22 cellular contexts compared by ENCODE assay signal in the genomic region with DNA sequence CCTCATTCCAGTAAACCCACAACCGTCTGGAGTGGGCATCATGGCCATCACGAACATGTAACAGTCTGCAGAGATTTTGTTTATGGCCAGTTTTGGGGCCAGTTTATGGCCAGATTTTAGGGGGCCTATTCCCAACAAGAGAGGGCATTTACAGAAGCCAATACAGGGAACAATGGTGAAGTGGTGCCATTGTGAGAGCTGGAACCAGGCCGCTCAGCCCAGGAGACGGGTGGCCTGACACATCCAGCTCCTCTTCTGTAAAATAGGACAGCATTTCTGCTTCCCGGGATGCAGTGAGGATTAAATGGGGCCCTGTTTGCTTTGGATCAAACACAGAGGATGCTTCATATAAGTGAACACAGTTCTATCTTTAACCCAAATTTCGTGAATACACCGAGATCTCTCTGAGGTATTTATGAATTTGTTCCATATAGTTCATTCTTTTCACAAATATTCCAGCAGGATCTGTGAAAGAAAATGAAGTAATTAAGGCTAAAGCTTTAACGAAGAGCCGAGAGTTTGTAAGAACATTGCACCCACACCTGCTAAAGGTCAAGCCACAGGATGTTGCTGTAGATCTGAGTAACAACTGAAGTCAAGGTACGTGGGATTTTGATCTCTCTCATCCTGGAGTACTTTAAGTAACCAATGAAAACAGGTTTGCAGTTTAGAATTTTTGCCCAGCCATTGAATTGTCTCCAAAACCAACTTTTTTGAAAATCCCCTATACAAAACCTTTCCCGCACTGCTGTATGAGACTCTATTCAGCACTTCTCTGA. TPM values are rescaled to one million over a fixed set of nuclear protein-coding genes. Genes with fewer than 3 reads are reported as not detected.
DNase-seq lines count a peak whose midpoint lies in the region; ATAC-seq, FAIRE-seq and TF ChIP-seq lines count a peak whose summit lies in the region.
"Had no signal": no experiment of that assay in that cellular context is flagged by ENCODE, and none has a peak within 500 bp of the region (broad histone marks: within the 10 kb centered on the region; RNA-seq: fewer than 3 reads in every experiment).

No MANE protein-coding gene starts in this region.

- POLR2A ChIA-PET in HepG2 (lab: Yijun Ruan, JAX), result no interaction called here

- peaks cover 0 to 2% of the 10 kb centered on the region in 2 donors for H3K9me3 Mint-ChIP-seq in activated T-cell treated with anti-CD3 and anti-CD28 coated beads, Interleukin-2, amount 50 U/mL, for 72 hours

- 16% methylated on average over 11 of the region's 11 CpGs for WGBS in HepG2 (ENCODE audit: low lambda C conversion rate)

- no peak overlapping the region for H3K4me2 ChIP-seq in HepG2 (ENCODE audit: low read depth, low read length)

- no peaks in the 10 kb centered on the region for H3K27me3 Mint-ChIP-seq in activated T-cell treated with anti-CD3 and anti-CD28 coated beads, Interleukin-2, amount 50 U/mL, for 72 hours (ENCODE audit: low read depth)

- no peak overlapping the region for H3K9ac ChIP-seq in HepG2 (ENCODE audit: insufficient read depth, low read depth, low read length)

- peak overlapping the region; percentile 96 for H3K27ac Mint-ChIP-seq in activated T-cell treated with anti-CD3 and anti-CD28 coated beads, Interleukin-2, amount 50 U/mL, for 72 hours

- peak overlapping the region; percentile 76 to 87 for H3K4me3 Mint-ChIP-seq in activated T-cell treated with anti-CD3 and anti-CD28 coated beads, Interleukin-2, amount 50 U/mL, for 72 hours

- H3K27me3 ChIP-seq in HepG2 (ENCODE audit: control insufficient read depth in 1 of 2, insufficient read depth in 2 of 2, low read length in 2 of 2), result peaks cover 0 to 22% of the 10 kb centered on the region in 2 experiments; a peak in 1 of 5 replicates

- peaks cover 100% of the 10 kb centered on the region for H3K4me1 Mint-ChIP-seq in activated T-cell treated with anti-CD3 and anti-CD28 coated beads, Interleukin-2, amount 50 U/mL, for 72 hours (ENCODE audit: low read depth)

- DNase-seq in activated CD8-positive, alpha-beta memory T cell treated with anti-CD3 and anti-CD28 coated beads, Interleukin-2, amount 50 U/mL, for 4 hours, result peak; percentile 42
- DNase-seq in activated CD8-positive, alpha-beta memory T cell treated with anti-CD3 and anti-CD28 coated beads for 24 hours, result no peak
- DNase-seq in activated T-cell treated with anti-CD3 and anti-CD28 coated beads, Interleukin-2, amount 50 U/mL, for 72 hours, result no peak
- peak; percentile 87 for DNase-seq in globus pallidus (ENCODE audit: low spot score)
- DNase-seq in stimulated activated naive CD8-positive, alpha-beta T cell treated with anti-CD3 and anti-CD28 coated beads, Interleukin-15, Interleukin-2, amounts not matched to agents 100 U/mL and 50 U/mL, for 24 hours, result no peak
- no peak for DNase-seq in NCI-H2107 treated with DMSO at 0.1 percent for 48 hours (lab: John Stamatoyannopoulos, UW; ENCODE audit: unreplicated experiment)
- no peak for DNase-seq in HepG2 (ENCODE audit: low spot score)
- DNase-seq: adrenal gland; COR-L47; GOT3; NCI-H1694 treated with DMSO at 0.1 percent for 48 hours; NCI-H510A; SHP77 treated with DMSO at 0.1 percent for 48 hours; stimulated activated CD4-positive, alpha-beta T cell treated with anti-CD3 and anti-CD28 coated beads, Interleukin-4, amount 100 ng/mL, for 1 hour had no signal

- in situ Hi-C loops in HepG2 (cut with HindIII; ENCODE audit: extremely low pct_ligation_motif_present, low pct_unique_long_range_greater_than_20kb), result no loop called here

- H3K4me1 ChIP-seq in HepG2 (ENCODE audit: insufficient read depth, low read length), result no peaks in the 10 kb centered on the region
- H3K4me1 ChIP-seq: adrenal gland had no signal

- TF ChIP-seq RAD21 in HepG2 (CRISPR knock-in tag; IDR thresholded peaks at IDR 0.05), result no peak

- TF ChIP-seq EP300 in HepG2 (IDR thresholded peaks at IDR 0.05; ENCODE audit: low read depth in 2 of 2, low read length in 2 of 2) (no peak), HepG2 (CRISPR knock-in tag; IDR thresholded peaks at IDR 0.05; ENCODE audit: borderline replicate concordance) (no peak)

- no peak for TF ChIP-seq POLR2A in HepG2 (IDR thresholded peaks at IDR 0.05; ENCODE audit: insufficient read depth in 1 of 2, low read depth in 2 of 2, low read length in 2 of 2)

- no peak for TF ChIP-seq CTCF in HepG2 (CRISPR knock-in tag; IDR thresholded peaks at IDR 0.05)

- BruUV-seq in HepG2 (replicated peaks; lab: Mats Ljungman, UMichigan), result no TSS peak

- no peaks in the 10 kb centered on the region for H3K79me2 ChIP-seq in HepG2 (ENCODE audit: insufficient read depth, low read length)

- intact Hi-C loops in HepG2 (cut with micrococcal nuclease; ENCODE audit: unreplicated experiment), result no loop called here

- no peak overlapping the region for H2AFZ ChIP-seq in HepG2 (ENCODE audit: low read length)

- no peaks in the 10 kb centered on the region for H3K36me3 ChIP-seq in HepG2 (replicated peaks in 1 of 2; ENCODE audit: control insufficient read depth in 1 of 2, insufficient read depth in 2 of 2, low read length in 2 of 2)
- H3K36me3 ChIP-seq: adrenal gland, neutrophil had no signal

- H3K27ac ChIP-seq in HepG2 (ENCODE audit: extremely low read length, insufficient read depth, low read length), result no peak overlapping the region
- H3K27ac ChIP-seq: adrenal gland, neutrophil had no signal

- no peak for FAIRE-seq in HepG2 (lab: Jason Lieb, UNC)
- FAIRE-seq: colon, HTR-8/SVneo, keratinocyte had no signal

- CTCF ChIA-PET in HepG2 (lab: Yijun Ruan, JAX; ENCODE audit: low intra/inter-chr PET ratio, low total read pairs), result no interaction called here

- peak; percentile 71 to 78 for ATAC-seq in activated T-cell treated with anti-CD3 and anti-CD28 coated beads, Interleukin-2, amount 50 U/mL, for 72 hours (replicated peaks in 1 of 2)
- peak; percentile 66 for ATAC-seq in stimulated activated naive CD8-positive, alpha-beta T cell treated with anti-CD3 and anti-CD28 coated beads, Interleukin-15, Interleukin-2, amounts not matched to agents 100 U/mL and 50 U/mL, for 24 hours
- ATAC-seq in HG03378 (IDR thresholded peaks at IDR 0.05; ENCODE audit: unreplicated experiment) (no peak), HepG2 (no peak)

- H3K9me3 ChIP-seq in HepG2 (ENCODE audit: low read length), result no peaks in the 10 kb centered on the region
- H3K9me3 ChIP-seq: adrenal gland, neutrophil had no signal

- no peak overlapping the region for H3K4me3 ChIP-seq in HepG2 (replicated peaks in 1 of 3; ENCODE audit: insufficient read depth in 1 of 3, low read depth in 2 of 3, low read length in 3 of 3)
- H3K4me3 ChIP-seq: adrenal gland had no signal

- H3K36me3 Mint-ChIP-seq in activated T-cell treated with anti-CD3 and anti-CD28 coated beads, Interleukin-2, amount 50 U/mL, for 72 hours (ENCODE audit: insufficient read depth in 2 of 2), result peaks cover 15 to 25% of the 10 kb centered on the region in 2 donors

- H4K20me1 ChIP-seq in HepG2 (ENCODE audit: insufficient read depth, low read length), result no peaks in the 10 kb centered on the region

RNA-seq across cellular contexts. Expression of gene SIRPG, which starts 14.5 kb away (rescaled TPM):
- 10 to 100 TPM; 37.0 to 55.4 TPM for total RNA-seq in activated T-cell treated with anti-CD3 and anti-CD28 coated beads, Interleukin-2, amount 50 U/mL, for 72 hours
- total RNA-seq in HepG2 (2016; rRNA removed; fragmentation: Illumina TruSeq; extraction: Trizol), result not detected in 2 replicates
- not detected in 2 replicates for total RNA-seq in HepG2 (2016; cell fraction: cytosol; rRNA removed; fragmentation: Illumina TruSeq; extraction: Trizol; ENCODE audit: low read depth)
- not detected in 2 replicates for total RNA-seq in HepG2 (2016; cell fraction: insoluble cytoplasmic fraction; rRNA removed; fragmentation: Illumina TruSeq; extraction: Trizol)
- not detected in 2 replicates for total RNA-seq in HepG2 (2016; cell fraction: membrane; rRNA removed; fragmentation: Illumina TruSeq; extraction: Trizol)
- total RNA-seq in HepG2 (2016; cell fraction: nucleus; rRNA removed; fragmentation: Illumina TruSeq; extraction: Trizol), result not detected in 2 replicates
- not detected in 2 replicates for polyA plus RNA-seq in HepG2 (2011; rRNA removed)
- not detected in 2 replicates for polyA plus RNA-seq in HepG2 (2011; cell fraction: cytosol; rRNA removed)
- not detected in 2 replicates for polyA plus RNA-seq in HepG2 (2011; cell fraction: nucleus; rRNA removed)
- polyA plus RNA-seq in HepG2 (2012), result not detected in 2 replicates
- polyA plus RNA-seq in HepG2 (2016; cell fraction: cytosol; fragmentation: Illumina TruSeq; extraction: Trizol; ENCODE audit: low read depth), result not detected in 2 replicates
- polyA plus RNA-seq in HepG2 (2016; cell fraction: insoluble cytoplasmic fraction; fragmentation: Illumina TruSeq; extraction: Trizol; ENCODE audit: low read depth), result not detected in 2 replicates
- polyA plus RNA-seq in HepG2 (2016; cell fraction: membrane; fragmentation: Illumina TruSeq; extraction: Trizol; ENCODE audit: low read depth), result not detected in 2 replicates
- polyA plus RNA-seq in HepG2 (2016; cell fraction: nucleus; fragmentation: Illumina TruSeq; extraction: Trizol; ENCODE audit: insufficient read depth, low read depth), result not detected in 2 replicates
- not detected in 2 replicates for polyA minus RNA-seq in HepG2 (2011; rRNA and poly(A)+ RNA removed; ENCODE audit: low replicate concordance)
- polyA minus RNA-seq in HepG2 (2011; cell fraction: cytosol; rRNA and poly(A)+ RNA removed), result not detected in 2 replicates
- polyA minus RNA-seq in HepG2 (2011; cell fraction: nucleus; rRNA and poly(A)+ RNA removed), result not detected in 2 replicates
- total RNA-seq: A673, epithelial cell of proximal tubule, mesenteric fat pad had no signal
- polyA plus RNA-seq: keratinocyte had no signal

RNA-seq across cellular contexts. Expression of gene SIRPB1, which starts 52.3 kb away (rescaled TPM):
- total RNA-seq in activated T-cell treated with anti-CD3 and anti-CD28 coated beads, Interleukin-2, amount 50 U/mL, for 72 hours, result 1 to 10 TPM in 1 of 2 donors, under 1 TPM in 1; 0.91 to 1.6 TPM
- 0.98 and 1.4 TPM in 2 replicates for total RNA-seq in HepG2 (2016; rRNA removed; fragmentation: Illumina TruSeq; extraction: Trizol)
- total RNA-seq in HepG2 (2016; cell fraction: cytosol; rRNA removed; fragmentation: Illumina TruSeq; extraction: Trizol; ENCODE audit: low read depth), result 0.51 and 0.71 TPM in 2 replicates
- total RNA-seq in HepG2 (2016; cell fraction: insoluble cytoplasmic fraction; rRNA removed; fragmentation: Illumina TruSeq; extraction: Trizol), result 0.61 and 0.85 TPM in 2 replicates
- 2.2 and 2.6 TPM in 2 replicates for total RNA-seq in HepG2 (2016; cell fraction: membrane; rRNA removed; fragmentation: Illumina TruSeq; extraction: Trizol)
- total RNA-seq in HepG2 (2016; cell fraction: nucleus; rRNA removed; fragmentation: Illumina TruSeq; extraction: Trizol), result 0.40 and 0.69 TPM in 2 replicates
- 0.41 and 0.46 TPM in 2 replicates for polyA plus RNA-seq in HepG2 (2011; rRNA removed)
- 0.15 and 0.32 TPM in 2 replicates for polyA plus RNA-seq in HepG2 (2011; cell fraction: cytosol; rRNA removed)
- 0.52 and 0.58 TPM in 2 replicates for polyA plus RNA-seq in HepG2 (2011; cell fraction: nucleus; rRNA removed)
- polyA plus RNA-seq in HepG2 (2012), result 0.28 TPM in 1 of 2 replicates, not detected in the other
- 1.4 and 1.6 TPM in 2 replicates for polyA plus RNA-seq in HepG2 (2016; cell fraction: cytosol; fragmentation: Illumina TruSeq; extraction: Trizol; ENCODE audit: low read depth)
- 1.2 and 2.0 TPM in 2 replicates for polyA plus RNA-seq in HepG2 (2016; cell fraction: insoluble cytoplasmic fraction; fragmentation: Illumina TruSeq; extraction: Trizol; ENCODE audit: low read depth)
- polyA plus RNA-seq in HepG2 (2016; cell fraction: membrane; fragmentation: Illumina TruSeq; extraction: Trizol; ENCODE audit: low read depth), result 1.9 and 2.1 TPM in 2 replicates
- 3.3 and 4.5 TPM in 2 replicates for polyA plus RNA-seq in HepG2 (2016; cell fraction: nucleus; fragmentation: Illumina TruSeq; extraction: Trizol; ENCODE audit: insufficient read depth, low read depth)
- 0.09 and 0.12 TPM in 2 replicates for polyA minus RNA-seq in HepG2 (2011; rRNA and poly(A)+ RNA removed; ENCODE audit: low replicate concordance)
- polyA minus RNA-seq in HepG2 (2011; cell fraction: cytosol; rRNA and poly(A)+ RNA removed), result 0.69 and 1.1 TPM in 2 replicates
- not detected in 2 replicates for polyA minus RNA-seq in HepG2 (2011; cell fraction: nucleus; rRNA and poly(A)+ RNA removed)
- total RNA-seq: A673 had no signal
- polyA plus RNA-seq: keratinocyte had no signal

Comparison
In these comparisons a context has a peak if more than half of its experiments do, and no peak if none do; other contexts are left out.
1. DNase-seq: peak in activated CD8-positive, alpha-beta memory T cell treated with anti-CD3 and anti-CD28 coated beads, Interleukin-2, amount 50 U/mL, for 4 hours (single experiment) and globus pallidus (single experiment); none in activated CD8-positive, alpha-beta memory T cell treated with anti-CD3 and anti-CD28 coated beads for 24 hours (single experiment), activated T-cell treated with anti-CD3 and anti-CD28 coated beads, Interleukin-2, amount 50 U/mL, for 72 hours (0 of 2), stimulated activated naive CD8-positive, alpha-beta T cell treated with anti-CD3 and anti-CD28 coated beads, Interleukin-15, Interleukin-2, amounts not matched to agents 100 U/mL and 50 U/mL, for 24 hours (single experiment), NCI-H2107 treated with DMSO at 0.1 percent for 48 hours (single experiment) and HepG2 (single experiment).
2. ATAC-seq: peak in activated T-cell treated with anti-CD3 and anti-CD28 coated beads, Interleukin-2, amount 50 U/mL, for 72 hours (2 of 2) and stimulated activated naive CD8-positive, alpha-beta T cell treated with anti-CD3 and anti-CD28 coated beads, Interleukin-15, Interleukin-2, amounts not matched to agents 100 U/mL and 50 U/mL, for 24 hours (single experiment); none in HG03378 (single experiment) and HepG2 (single experiment).
3. RNA of gene SIRPG, which starts 14.5 kb away (total RNA-seq): 37.0 to 55.4 TPM in activated T-cell treated with anti-CD3 and anti-CD28 coated beads, Interleukin-2, amount 50 U/mL, for 72 hours; not detected in HepG2; every median in the first group is over 10 times any median in the second.